Comparison of ENCODE assay signal across 12 cellular contexts in genomic region chr4:55733874-55734437, GRCh38.
DNase-seq lines count a peak whose midpoint lies in the region; ATAC-seq, FAIRE-seq and TF ChIP-seq lines count a peak whose summit lies in the region.
"Had no signal": no experiment of that assay in that cellular context is flagged by ENCODE, and none has a peak within 500 bp of the region (broad histone marks: within the 10 kb centered on the region; RNA-seq: fewer than 3 reads in every experiment).

No MANE protein-coding gene starts in this region.

- no peaks in the 10 kb centered on the region for H3K36me3 Mint-ChIP-seq in CD8-positive, alpha-beta memory T cell
- H3K36me3 Mint-ChIP-seq in activated CD8-positive, alpha-beta T cell treated with anti-CD3 and anti-CD28 coated beads for 36 hours (ENCODE audit: low read depth) = no peaks in the 10 kb centered on the region
- no peaks in the 10 kb centered on the region for H3K36me3 Mint-ChIP-seq in activated naive CD8-positive, alpha-beta T cell treated with anti-CD3 and anti-CD28 coated beads for 36 hours
- H3K36me3 Mint-ChIP-seq: CD4-positive, alpha-beta memory T cell had no signal

- H3K4me1 ChIP-seq in CD8-positive, alpha-beta memory T cell (ENCODE audit: insufficient read depth, low read length) = no peaks in the 10 kb centered on the region
- peaks cover 15 to 46% of the 10 kb centered on the region in 2 experiments; a peak in 4 of 5 replicates for H3K4me1 ChIP-seq in K562 (replicated peaks in 1 of 2; ENCODE audit: control insufficient read depth in 2 of 2, insufficient read depth in 2 of 2, low read length in 2 of 2)

- H3K27ac ChIP-seq in CD8-positive, alpha-beta memory T cell (ENCODE audit: low read depth, low read length) = peak overlapping the region; percentile 38
- H3K27ac ChIP-seq in K562 (ENCODE audit: extremely low read depth, low read depth, low read length) = peak overlapping the region; percentile 32

- FAIRE-seq in K562 (lab: Jason Lieb, UNC) = peak; percentile 77

- TF ChIP-seq RAD21 in K562 (CRISPR knock-in tag; conservative IDR thresholded peaks at IDR 0.05 in 1 of 2, IDR thresholded peaks at IDR 0.05 in 1 of 2) = peak in 1 of 2 experiments; percentile 13; a peak in 1 of 4 replicates

- no peak overlapping the region for H3K4me3 Mint-ChIP-seq in CD8-positive, alpha-beta memory T cell
- no peak overlapping the region for H3K4me3 Mint-ChIP-seq in activated CD8-positive, alpha-beta T cell treated with anti-CD3 and anti-CD28 coated beads for 36 hours
- no peak overlapping the region for H3K4me3 Mint-ChIP-seq in activated naive CD8-positive, alpha-beta T cell treated with anti-CD3 and anti-CD28 coated beads for 36 hours
- H3K4me3 Mint-ChIP-seq: activated CD4-positive, alpha-beta T cell treated with anti-CD3 and anti-CD28 coated beads for 36 hours; CD4-positive, alpha-beta memory T cell had no signal

- no peaks in the 10 kb centered on the region for H3K9me3 ChIP-seq in CD8-positive, alpha-beta memory T cell (ENCODE audit: low read length)
- no peaks in the 10 kb centered on the region for H3K9me3 ChIP-seq in K562 (replicated peaks; ENCODE audit: control insufficient read depth, insufficient read depth, low read depth, low read length)

- no peak for TF ChIP-seq POLR2A in K562 (conservative IDR thresholded peaks at IDR 0.05)

- ATAC-seq in K562 (peak; percentile 74), GM21526 (IDR thresholded peaks at IDR 0.05; ENCODE audit: low FRiP score, unreplicated experiment) (no peak)
- no peak for ATAC-seq in activated CD8-positive, alpha-beta T cell treated with anti-CD3 and anti-CD28 coated beads for 36 hours
- ATAC-seq: activated CD4-positive, alpha-beta T cell treated with anti-CD3 and anti-CD28 coated beads for 36 hours had no signal

- WGBS in K562 (ENCODE audit: insufficient coverage, low coverage, missing lambda C conversion rate) = 3% methylated on average over 2 of the region's 2 CpGs

- in situ Hi-C loops in K562 (cut with MboI) = loop anchor here (5.0 to 10.0 kb wide), 6 partner anchors 102 to 729 kb away; no protein-coding TSS in a partner anchor

- no peaks in the 10 kb centered on the region for H3K9me3 Mint-ChIP-seq in CD8-positive, alpha-beta memory T cell
- H3K9me3 Mint-ChIP-seq in activated CD8-positive, alpha-beta T cell treated with anti-CD3 and anti-CD28 coated beads for 36 hours = no peaks in the 10 kb centered on the region
- H3K9me3 Mint-ChIP-seq in activated naive CD8-positive, alpha-beta T cell treated with anti-CD3 and anti-CD28 coated beads for 36 hours = no peaks in the 10 kb centered on the region
- H3K9me3 Mint-ChIP-seq: CD4-positive, alpha-beta memory T cell had no signal

- H3K9ac ChIP-seq in K562 (ENCODE audit: insufficient read depth in 1 of 2, low read depth in 2 of 2, low read length in 2 of 2) = peak overlapping the region; percentile 2 to 23; a peak in 2 of 4 replicates

- peak overlapping the region; percentile 34 for H3K4me2 ChIP-seq in K562 (ENCODE audit: insufficient read depth, low read length)

- no peak overlapping the region for H3K27ac Mint-ChIP-seq in CD8-positive, alpha-beta memory T cell
- no peak overlapping the region for H3K27ac Mint-ChIP-seq in activated CD8-positive, alpha-beta T cell treated with anti-CD3 and anti-CD28 coated beads for 36 hours
- no peak overlapping the region for H3K27ac Mint-ChIP-seq in activated naive CD8-positive, alpha-beta T cell treated with anti-CD3 and anti-CD28 coated beads for 36 hours
- H3K27ac Mint-ChIP-seq: activated CD4-positive, alpha-beta T cell treated with anti-CD3 and anti-CD28 coated beads for 36 hours; CD4-positive, alpha-beta memory T cell had no signal

- BruUV-seq in K562 (replicated peaks; lab: Mats Ljungman, UMichigan) = no TSS peak

- no peaks in the 10 kb centered on the region for H3K36me3 ChIP-seq in CD8-positive, alpha-beta memory T cell (ENCODE audit: insufficient read depth, low read length)
- no peaks in the 10 kb centered on the region for H3K36me3 ChIP-seq in K562 (ENCODE audit: control insufficient read depth, insufficient read depth, low read length)

- no peaks in the 10 kb centered on the region for H3K27me3 ChIP-seq in CD8-positive, alpha-beta memory T cell (ENCODE audit: insufficient read depth, low read length, poor library complexity, severe bottlenecking)
- no peaks in the 10 kb centered on the region for H3K27me3 ChIP-seq in K562 (ENCODE audit: control insufficient read depth in 2 of 2, insufficient read depth in 2 of 2, low read length in 2 of 2)

- H3K9me1 ChIP-seq in K562 (ENCODE audit: control insufficient read depth, insufficient read depth, low read length) = no peaks in the 10 kb centered on the region

- intact Hi-C loops in K562 (cut with micrococcal nuclease) = loop anchor here (5.0 kb wide), 1 partner anchor 62 kb away; no protein-coding TSS in a partner anchor
- intact Hi-C loops in activated CD8-positive, alpha-beta T cell treated with anti-CD3 and anti-CD28 coated beads for 36 hours (cut with micrococcal nuclease) = no loop called here

- POLR2A ChIA-PET in CD8-positive, alpha-beta memory T cell (lab: Charles Lee) = no interaction called here
- POLR2A ChIA-PET in K562 (lab: Yijun Ruan, JAX) = interaction anchor here (0.5 to 2.0 kb wide), 5 partner anchors 11 to 388 kb away, joined by 3 to 8 read pairs (median 3); partner anchors contain the start of gene NMU
- POLR2A ChIA-PET in activated CD8-positive, alpha-beta T cell treated with anti-CD3 and anti-CD28 coated beads for 36 hours (lab: Charles Lee) = no interaction called here

- DNase-seq in CD8-positive, alpha-beta memory T cell = no peak
- peak; percentile 96 for DNase-seq in LoVo (ENCODE audit: low spot score)
- peak; percentile 53 to 92 (median 66) for DNase-seq in K562 (ENCODE audit: extremely low read depth in 1 of 4, low spot score in 3 of 4)
- DNase-seq in kidney glomerular epithelial cell (lab: John Stamatoyannopoulos, UW) = peak; percentile 8
- no peak for DNase-seq in activated CD8-positive, alpha-beta T cell treated with anti-CD3 and anti-CD28 coated beads for 36 hours
- DNase-seq in superior temporal gyrus (ENCODE audit: extremely low spot score) = no peak
- no peak for DNase-seq in activated naive CD8-positive, alpha-beta T cell treated with anti-CD3 and anti-CD28 coated beads for 36 hours
- DNase-seq: activated CD4-positive, alpha-beta T cell treated with anti-CD3 and anti-CD28 coated beads for 36 hours; CD4-positive, alpha-beta memory T cell; cerebellar nuclear complex; NCI-H446 treated with DMSO at 0.1 percent for 48 hours had no signal

- peaks cover 0 to 2% (median 0%) of the 10 kb centered on the region in 3 donors for H3K4me1 Mint-ChIP-seq in CD8-positive, alpha-beta memory T cell
- H3K4me1 Mint-ChIP-seq in activated CD8-positive, alpha-beta T cell treated with anti-CD3 and anti-CD28 coated beads for 36 hours (ENCODE audit: low read depth) = no peaks in the 10 kb centered on the region
- H3K4me1 Mint-ChIP-seq in activated naive CD8-positive, alpha-beta T cell treated with anti-CD3 and anti-CD28 coated beads for 36 hours = no peaks in the 10 kb centered on the region
- H3K4me1 Mint-ChIP-seq: activated CD4-positive, alpha-beta T cell treated with anti-CD3 and anti-CD28 coated beads for 36 hours; CD4-positive, alpha-beta memory T cell had no signal

- TF ChIP-seq CTCF in K562 (IDR thresholded peaks at IDR 0.05 in 2 of 3, conservative IDR thresholded peaks at IDR 0.05 in 1 of 3; ENCODE audit: insufficient read depth in 2 of 3, low read depth in 1 of 3, low read length in 3 of 3) = no peak
- no peak for TF ChIP-seq CTCF in activated CD8-positive, alpha-beta T cell treated with anti-CD3 and anti-CD28 coated beads for 36 hours (IDR thresholded peaks at IDR 0.05)

- peak overlapping the region; percentile 66 for H2AFZ ChIP-seq in K562 (ENCODE audit: low read depth, low read length)

- H3K27me3 Mint-ChIP-seq in CD8-positive, alpha-beta memory T cell = peaks cover 11 to 63% of the 10 kb centered on the region in 2 donors
- peaks cover 34% of the 10 kb centered on the region for H3K27me3 Mint-ChIP-seq in activated CD8-positive, alpha-beta T cell treated with anti-CD3 and anti-CD28 coated beads for 36 hours
- peaks cover 54% of the 10 kb centered on the region for H3K27me3 Mint-ChIP-seq in activated naive CD8-positive, alpha-beta T cell treated with anti-CD3 and anti-CD28 coated beads for 36 hours

- CTCF ChIA-PET in CD8-positive, alpha-beta memory T cell (lab: Charles Lee) = interaction anchor here (1.2 to 1.5 kb wide), 2 partner anchors 134 to 388 kb away, joined by 3 read pairs; partner anchors contain the start of gene SRD5A3
- CTCF ChIA-PET in K562 (lab: Yijun Ruan, JAX; ENCODE audit: low intra/inter-chr PET ratio) = interaction anchor here (1.2 kb wide), 1 partner anchor 388 kb away, joined by 4 read pairs; the partner anchor contains the start of gene SRD5A3
- CTCF ChIA-PET in activated CD8-positive, alpha-beta T cell treated with anti-CD3 and anti-CD28 coated beads for 36 hours (lab: Charles Lee) = interaction anchor here (0.8 to 1.8 kb wide), 2 partner anchors 12 to 13 kb away, joined by 4 to 5 read pairs; no protein-coding TSS in a partner anchor

- H4K20me1 ChIP-seq in K562 (replicated peaks; ENCODE audit: control insufficient read depth, insufficient read depth, low read length) = no peaks in the 10 kb centered on the region

- no peak for TF ChIP-seq EP300 in K562 (IDR thresholded peaks at IDR 0.05; ENCODE audit: low read length)

- peaks cover 23% of the 10 kb centered on the region for H3K79me2 ChIP-seq in K562 (ENCODE audit: control insufficient read depth, insufficient read depth, low read length)

- H3K4me3 ChIP-seq in CD8-positive, alpha-beta memory T cell (ENCODE audit: low read length) = no peak overlapping the region
- H3K4me3 ChIP-seq in K562 = no peak overlapping the region

TF ChIP-seq in K562, 482 proteins besides CTCF, POLR2A, EP300 and RAD21 (continues in another document):
- TF ChIP-seq CXXC5 (CRISPR knock-in tag; IDR thresholded peaks at IDR 0.05) = no peak

Comparison
In these comparisons a context has a peak if more than half of its experiments do, and no peak if none do; other contexts are left out.
1. DNase-seq: peak in LoVo (single experiment), K562 (4 of 4) and kidney glomerular epithelial cell (single experiment); none in CD8-positive, alpha-beta memory T cell (0 of 5), activated CD8-positive, alpha-beta T cell treated with anti-CD3 and anti-CD28 coated beads for 36 hours (single experiment), superior temporal gyrus (single experiment) and activated naive CD8-positive, alpha-beta T cell treated with anti-CD3 and anti-CD28 coated beads for 36 hours (single experiment).